Comparison of ENCODE assay signal across 16 cellular contexts in genomic region chr11:86587559-86588193, GRCh38.
"Had no signal": no experiment of that assay in that cellular context is flagged by ENCODE, and none has a peak within 500 bp of the region (broad histone marks: within the 10 kb centered on the region; RNA-seq: fewer than 3 reads in every experiment).

No MANE protein-coding gene starts in this region.

- H3K9me3 ChIP-seq: psoas muscle, sigmoid colon, suprapubic skin had no signal

- H3K4me3 ChIP-seq: cardiac muscle cell, psoas muscle, sigmoid colon, suprapubic skin had no signal

- H3K9me3 Mint-ChIP-seq: activated CD4-positive, alpha-beta memory T cell treated with anti-CD3 and anti-CD28 coated beads for 36 hours; memory B cell; natural killer cell treated with Interleukin-12 subunit alpha and Interleukin-12 subunit beta and Interleukin-15 and Interleukin-18, amount 100 ng/mL, for 72 hours had no signal

- H3K4me3 Mint-ChIP-seq: activated CD4-positive, alpha-beta memory T cell treated with anti-CD3 and anti-CD28 coated beads for 36 hours; memory B cell; natural killer cell treated with Interleukin-12 subunit alpha and Interleukin-12 subunit beta and Interleukin-15 and Interleukin-18, amount 100 ng/mL, for 72 hours had no signal

- H3K27ac ChIP-seq: psoas muscle had no signal

- ATAC-seq: left colon, psoas muscle had no signal

- H3K27ac Mint-ChIP-seq: activated CD4-positive, alpha-beta memory T cell treated with anti-CD3 and anti-CD28 coated beads for 36 hours; memory B cell; natural killer cell treated with Interleukin-12 subunit alpha and Interleukin-12 subunit beta and Interleukin-15 and Interleukin-18, amount 100 ng/mL, for 72 hours had no signal

- H3K27me3 Mint-ChIP-seq: activated CD4-positive, alpha-beta memory T cell treated with anti-CD3 and anti-CD28 coated beads for 36 hours; memory B cell had no signal

- H3K27me3 ChIP-seq: cardiac muscle cell, sigmoid colon, suprapubic skin had no signal

- H3K36me3 Mint-ChIP-seq: activated CD4-positive, alpha-beta memory T cell treated with anti-CD3 and anti-CD28 coated beads for 36 hours; memory B cell; natural killer cell treated with Interleukin-12 subunit alpha and Interleukin-12 subunit beta and Interleukin-15 and Interleukin-18, amount 100 ng/mL, for 72 hours had no signal

- H3K36me3 ChIP-seq: cardiac muscle cell, sigmoid colon, suprapubic skin had no signal

- H3K4me1 Mint-ChIP-seq: memory B cell had no signal

- DNase-seq: activated CD4-positive, alpha-beta memory T cell treated with anti-CD3 and anti-CD28 coated beads for 36 hours; activated CD4-positive, CD25-positive, alpha-beta regulatory T cell treated with anti-CD3 and anti-CD28 coated beads, Interleukin-2, amount 50 U/mL, for 72 hours; activated naive CD4-positive, alpha-beta T cell treated with Interleukin-2 at 50 U/mL for 16 hours; effector memory CD4-positive, alpha-beta T cell; erythroblast; glutamatergic neuron; left colon; psoas muscle; sigmoid colon; stimulated activated CD4-positive, alpha-beta T cell treated with anti-CD3 and anti-CD28 coated beads, Interleukin-12 subunit alpha, Interleukin-12 subunit beta, amount 100 ng/mL, for 4 hours; stimulated activated naive CD4-positive, alpha-beta T cell; T-helper 9 cell had no signal
